ENCODE assay signal across 32 cellular contexts in genomic region chr2:99169534-99169933, GRCh38. TPM values are rescaled to one million over a fixed set of nuclear protein-coding genes. Genes with fewer than 3 reads are reported as not detected.
DNase-seq lines count a peak whose midpoint lies in the region; ATAC-seq, FAIRE-seq and TF ChIP-seq lines count a peak whose summit lies in the region.
"Had no signal": no experiment of that assay in that cellular context is flagged by ENCODE, and none has a peak within 500 bp of the region (broad histone marks: within the 10 kb centered on the region; RNA-seq: fewer than 3 reads in every experiment).

No MANE protein-coding gene starts in this region.

- no peaks in the 10 kb centered on the region; the same call in 1 of the 2 replicates for H4K20me1 ChIP-seq in KMS-11 (ENCODE audit: insufficient read depth)
- no peaks in the 10 kb centered on the region for H4K20me1 ChIP-seq in GM12878 (ENCODE audit: control insufficient read depth, insufficient read depth)

- RAD21 ChIA-PET in GM12878 (lab: Charles Lee; ENCODE audit: unreplicated experiment): no interaction called here

- H3K36me3 Mint-ChIP-seq in activated naive CD4-positive, alpha-beta T cell treated with anti-CD3 and anti-CD28 coated beads, Interleukin-2, amount 50 U/mL, for 24 hours: peaks cover 15% of the 10 kb centered on the region
- peaks cover 48% of the 10 kb centered on the region for H3K36me3 Mint-ChIP-seq in activated naive CD4-positive, alpha-beta T cell treated with anti-CD3 and anti-CD28 coated beads, Interleukin-2, amount 10 ng/mL, durations not matched to agents 7 days and 5 days

- H3K9me3 ChIP-seq in GM12878 (replicated peaks; ENCODE audit: control insufficient read depth, insufficient read depth, low read length): no peaks in the 10 kb centered on the region
- H3K9me3 ChIP-seq: BE2C, breast epithelium, gastroesophageal sphincter, right lobe of liver, spleen, transverse colon had no signal

- SMC1A ChIA-PET in GM12878 (lab: Charles Lee; ENCODE audit: uncharacterized antibody, unreplicated experiment): interaction anchor here (0.9 to 2.5 kb wide), 6 partner anchors 8 to 328 kb away, joined by 3 to 16 read pairs (median 3); partner anchors contain the start of genes LIPT1 and TSGA10

- H3K4me2 ChIP-seq in KMS-11 (peak overlapping the region; percentile 48; the same call in 1 of the 2 replicates), GM12878 (ENCODE audit: control insufficient read depth, insufficient read depth) (no peak overlapping the region)

- H3K27ac ChIP-seq in KMS-11 (no peak overlapping the region), GM12878 (ENCODE audit: control insufficient read depth, insufficient read depth) (0 out of 2 replicates have a peak overlapping the region, but pooled peaks have one; percentile 18)
- H3K27ac ChIP-seq: breast epithelium, gastroesophageal sphincter, right lobe of liver, spleen, transverse colon had no signal

- H3K36me3 ChIP-seq in KMS-11 (ENCODE audit: insufficient read depth) (peaks cover 3% of the 10 kb centered on the region; the same call in 1 of the 2 replicates), GM12878 (ENCODE audit: control insufficient read depth in 2 of 2, insufficient read depth in 2 of 2, low read length in 1 of 2) (peaks cover 0 to 28% of the 10 kb centered on the region in 2 experiments; a peak in 2 of 4 replicates)
- H3K36me3 ChIP-seq: BE2C, breast epithelium had no signal

- TF ChIP-seq EP300 in GM12878 (IDR thresholded peaks at IDR 0.05; ENCODE audit: borderline replicate concordance in 1 of 2, control insufficient read depth in 1 of 2, low read depth in 2 of 2, low read length in 2 of 2): no peak

- ATAC-seq in GM12878: peak; percentile 88
- no peak for ATAC-seq in HG03097 (IDR thresholded peaks at IDR 0.05; ENCODE audit: low FRiP score, unreplicated experiment)
- ATAC-seq: activated T-cell treated with anti-CD3 and anti-CD28 coated beads, Interleukin-2, amount 50 U/mL, for 4 hours; gastroesophageal sphincter; Panc1; right lobe of liver had no signal

- no TSS peak for BruUV-seq in GM12878 (replicated peaks; lab: Mats Ljungman, UMichigan)

- H3K27ac Mint-ChIP-seq in activated naive CD4-positive, alpha-beta T cell treated with anti-CD3 and anti-CD28 coated beads, Interleukin-2, amount 50 U/mL, for 24 hours: peak overlapping the region; percentile 35
- H3K27ac Mint-ChIP-seq in activated naive CD4-positive, alpha-beta T cell treated with anti-CD3 and anti-CD28 coated beads, Interleukin-2, amount 10 ng/mL, durations not matched to agents 7 days and 5 days: no peak overlapping the region
- H3K27ac Mint-ChIP-seq: progenitor cell of endocrine pancreas had no signal

- POLR2A ChIA-PET in GM12878 (lab: Charles Lee): no interaction called here

- no peaks in the 10 kb centered on the region for H3K79me2 ChIP-seq in KMS-11 (ENCODE audit: insufficient read depth, low read depth)
- no peaks in the 10 kb centered on the region for H3K79me2 ChIP-seq in GM12878 (ENCODE audit: control insufficient read depth, insufficient read depth, low read length)

- H3K4me3 ChIP-seq in KMS-11 (IDR thresholded peaks at IDR 0.05; ENCODE audit: insufficient read depth, low read depth, low read length) (no peak overlapping the region), GM12878 (no peak overlapping the region)
- H3K4me3 ChIP-seq: breast epithelium, gastroesophageal sphincter, right lobe of liver, spleen, transverse colon had no signal

- no peak overlapping the region for H3K4me3 Mint-ChIP-seq in activated naive CD4-positive, alpha-beta T cell treated with anti-CD3 and anti-CD28 coated beads, Interleukin-2, amount 50 U/mL, for 24 hours
- H3K4me3 Mint-ChIP-seq in activated naive CD4-positive, alpha-beta T cell treated with anti-CD3 and anti-CD28 coated beads, Interleukin-2, amount 10 ng/mL, durations not matched to agents 7 days and 5 days: no peak overlapping the region
- H3K4me3 Mint-ChIP-seq: activated T-cell treated with anti-CD3 and anti-CD28 coated beads, Interleukin-2, amount 50 U/mL, for 4 hours had no signal

- WGBS in GM12878 (ENCODE audit: insufficient coverage, insufficient replicate concordance, low lambda C conversion rate, missing lambda C conversion rate): 0% methylated on average over 1 of the region's 1 CpG

- CTCF ChIA-PET in activated naive CD4-positive, alpha-beta T cell treated with anti-CD3 and anti-CD28 coated beads, Interleukin-2, amount 10 ng/mL, durations not matched to agents 7 days and 5 days (lab: Charles Lee): no interaction called here
- CTCF ChIA-PET in GM12878 (lab: Yijun Ruan, JAX): interaction anchor here (1.1 to 2.1 kb wide), 3 partner anchors 8 to 520 kb away, joined by 4 to 8 read pairs (median 6); partner anchors contain the start of genes MITD1 and MRPL30

- TF ChIP-seq POLR2A in GM12878 (IDR thresholded peaks at IDR 0.05; ENCODE audit: low read depth, low read length) (no peak), H54 (IDR thresholded peaks at IDR 0.05; ENCODE audit: low read depth, low read length) (no peak)

- H3K27me3 Mint-ChIP-seq in activated naive CD4-positive, alpha-beta T cell treated with anti-CD3 and anti-CD28 coated beads, Interleukin-2, amount 50 U/mL, for 24 hours: no peaks in the 10 kb centered on the region
- H3K27me3 Mint-ChIP-seq in activated naive CD4-positive, alpha-beta T cell treated with anti-CD3 and anti-CD28 coated beads, Interleukin-2, amount 10 ng/mL, durations not matched to agents 7 days and 5 days: no peaks in the 10 kb centered on the region
- H3K27me3 Mint-ChIP-seq: progenitor cell of endocrine pancreas had no signal

- no peak for TF ChIP-seq CTCF in KMS-11 (conservative IDR thresholded peaks at IDR 0.05; ENCODE audit: low read depth, low read length)
- no peak for TF ChIP-seq CTCF in GM12878 (IDR thresholded peaks at IDR 0.05 in 2 of 3, conservative IDR thresholded peaks at IDR 0.05 in 1 of 3; ENCODE audit: control insufficient read depth in 2 of 3, extremely low read depth in 1 of 3, insufficient read depth in 1 of 3, low read depth in 3 of 3, low read length in 3 of 3)

- FAIRE-seq in GM12878 (lab: Jason Lieb, UNC) (no peak), H54 (lab: Jason Lieb, UNC) (no peak)
- FAIRE-seq: endothelial cell of umbilical vein had no signal

- H3K4me1 ChIP-seq in KMS-11 (ENCODE audit: low read depth, poor library complexity, severe bottlenecking) (peaks cover 16% of the 10 kb centered on the region), GM12878 (ENCODE audit: control insufficient read depth, insufficient read depth, low read length) (no peaks in the 10 kb centered on the region)
- H3K4me1 ChIP-seq: BE2C, breast epithelium, gastroesophageal sphincter, right lobe of liver, transverse colon had no signal

- intact Hi-C loops in GM12878 (cut with micrococcal nuclease; ENCODE audit: unreplicated experiment): no loop called here

- TF ChIP-seq RAD21 in GM12878 (IDR thresholded peaks at IDR 0.05; ENCODE audit: insufficient read depth, low read depth, low read length): no peak

- H3K9ac ChIP-seq in KMS-11 (no peak overlapping the region), GM12878 (ENCODE audit: control insufficient read depth, insufficient read depth, low read length) (no peak overlapping the region)

- H3K27me3 ChIP-seq in KMS-11 (ENCODE audit: insufficient read depth, low read depth) (no peaks in the 10 kb centered on the region), GM12878 (replicated peaks in 1 of 2; ENCODE audit: control insufficient read depth in 2 of 2, insufficient read depth in 2 of 2, low read length in 1 of 2) (no peaks in the 10 kb centered on the region)
- H3K27me3 ChIP-seq: BE2C, breast epithelium, gastroesophageal sphincter, right lobe of liver, spleen, transverse colon had no signal

- H3K4me1 Mint-ChIP-seq in activated naive CD4-positive, alpha-beta T cell treated with anti-CD3 and anti-CD28 coated beads, Interleukin-2, amount 50 U/mL, for 24 hours: peaks cover 36% of the 10 kb centered on the region
- H3K4me1 Mint-ChIP-seq in activated naive CD4-positive, alpha-beta T cell treated with anti-CD3 and anti-CD28 coated beads, Interleukin-2, amount 10 ng/mL, durations not matched to agents 7 days and 5 days: peaks cover 5% of the 10 kb centered on the region

- DNase-seq in activated naive CD4-positive, alpha-beta T cell treated with anti-CD3 and anti-CD28 coated beads, Interleukin-2, amount 10 ng/mL, durations not matched to agents 7 days and 5 days: no peak
- no peak for DNase-seq in GM12878 (ENCODE audit: low read depth, low spot score)
- no peak for DNase-seq in stimulated activated CD4-positive, alpha-beta T cell treated with anti-CD3 and anti-CD28 coated beads, Interleukin-1b, Interleukin-23, amount 100 ng/mL, for 48 hours
- no peak for DNase-seq in H54 (ENCODE audit: insufficient read length, low spot score)
- no peak for DNase-seq in NCI-H2227 treated with DMSO at 0.1 percent for 48 hours (lab: John Stamatoyannopoulos, UW)
- DNase-seq: ACHN; activated CD8-positive, alpha-beta memory T cell treated with anti-CD3 and anti-CD28 coated beads for 24 hours; activated naive CD4-positive, alpha-beta T cell treated with anti-CD3 and anti-CD28 coated beads, Interleukin-2, amount 50 U/mL, for 16 hours; activated T-cell treated with anti-CD3 and anti-CD28 coated beads, Interleukin-2, amount 50 U/mL, for 4 hours; anterior cingulate cortex; BE2C; COR-L47; DMS53; HCEC 1CT; Kasumi-1; NCI-H1436 treated with DMSO at 0.1 percent for 48 hours; NCI-H2081 treated with DMSO at 0.1 percent for 48 hours; NCI-H345; NCI-H748 treated with DMSO at 0.1 percent for 48 hours; right lobe of liver; SHP77; spleen; stimulated activated CD8-positive, alpha-beta memory T cell treated with anti-CD3 and anti-CD28 coated beads, Interleukin-4, amount 100 ng/mL, for 48 hours; transverse colon had no signal

- in situ Hi-C loops in GM12878 (cut with MboI): no loop called here

- no peak overlapping the region for H2AFZ ChIP-seq in KMS-11 (ENCODE audit: low read depth)
- H2AFZ ChIP-seq in GM12878 (ENCODE audit: control insufficient read depth, low read depth, low read length): no peak overlapping the region

- no peaks in the 10 kb centered on the region for H3K9me3 Mint-ChIP-seq in activated naive CD4-positive, alpha-beta T cell treated with anti-CD3 and anti-CD28 coated beads, Interleukin-2, amount 50 U/mL, for 24 hours
- H3K9me3 Mint-ChIP-seq in activated naive CD4-positive, alpha-beta T cell treated with anti-CD3 and anti-CD28 coated beads, Interleukin-2, amount 10 ng/mL, durations not matched to agents 7 days and 5 days: no peaks in the 10 kb centered on the region
- H3K9me3 Mint-ChIP-seq: activated T-cell treated with anti-CD3 and anti-CD28 coated beads, Interleukin-2, amount 50 U/mL, for 4 hours had no signal

RNA-seq across cellular contexts. Expression of gene MITD1, which starts 11.3 kb away (rescaled TPM):
- total RNA-seq in GM12878 (2013; cell fraction: nucleolus; rRNA removed): 74.4 and 79.1 TPM in 2 replicates
- total RNA-seq in GM12878 (2014; rRNA removed) (36.9 and 47.4 TPM in 2 replicates), GM12878 (2014; rRNA removed; fragmentation: Illumina TruSeq; extraction: Trizol) (68.1 and 74.9 TPM in 2 replicates), GM12878 (2021) (33.0 and 35.6 TPM in 2 replicates)
- polyA plus RNA-seq in GM12878 (2011; ENCODE audit: low read depth): 31.4 TPM
- polyA plus RNA-seq in GM12878 (2011; rRNA removed) (52.6 and 89.2 TPM in 2 replicates), GM12878 (2014; fragmentation: Illumina TruSeq; extraction: Trizol) (74.3 and 90.7 TPM in 2 replicates), GM12878 (2014; fragmentation: Nextera tagmentation; extraction: Ambion mirVana) (100 to 1,000 TPM; 106 to 116 TPM), GM12878 (2014; rRNA removed) (46.6 and 61.9 TPM in 2 replicates), GM12878 (2016; fragmentation: Nextera tagmentation; extraction: Ambion mirVana) (10 to 100 TPM; 61.2 to 65.1 TPM)
- polyA plus RNA-seq in GM12878 (2011; cell fraction: cytosol; rRNA removed): 12.8 and 13.2 TPM in 2 replicates
- polyA plus RNA-seq in GM12878 (2011; cell fraction: nucleus; rRNA removed): 30.5 and 39.1 TPM in 2 replicates
- 41.6 and 53.3 TPM in 2 replicates for polyA plus RNA-seq in GM12878 (2012)
- 11.5 and 12.1 TPM in 2 replicates for polyA minus RNA-seq in GM12878 (2011; rRNA and poly(A)+ RNA removed)
- polyA minus RNA-seq in GM12878 (2011; cell fraction: cytosol; rRNA and poly(A)+ RNA removed): 6.4 and 8.2 TPM in 2 replicates
- 10.5 and 16.6 TPM in 2 replicates for polyA minus RNA-seq in GM12878 (2011; cell fraction: nucleus; rRNA and poly(A)+ RNA removed)

RNA-seq across cellular contexts. Expression of gene MRPL30, which starts 11.4 kb away (rescaled TPM):
- 19.6 and 24.5 TPM in 2 replicates for total RNA-seq in GM12878 (2013; cell fraction: nucleolus; rRNA removed)
- total RNA-seq in GM12878 (2014; rRNA removed) (40.2 and 45.5 TPM in 2 replicates), GM12878 (2014; rRNA removed; fragmentation: Illumina TruSeq; extraction: Trizol) (51.3 TPM in 2 replicates), GM12878 (2021) (30.3 and 33.6 TPM in 2 replicates)
- 16.9 TPM for polyA plus RNA-seq in GM12878 (2011; ENCODE audit: low read depth)
- polyA plus RNA-seq in GM12878 (2011; rRNA removed) (39.8 and 64.5 TPM in 2 replicates), GM12878 (2014; fragmentation: Illumina TruSeq; extraction: Trizol) (63.3 and 94.8 TPM in 2 replicates), GM12878 (2014; fragmentation: Nextera tagmentation; extraction: Ambion mirVana) (10 to 100 TPM; 34.9 to 53.1 TPM), GM12878 (2014; rRNA removed) (32.2 and 39.9 TPM in 2 replicates), GM12878 (2016; fragmentation: Nextera tagmentation; extraction: Ambion mirVana) (10 to 100 TPM; 35.7 to 42.8 TPM)
- polyA plus RNA-seq in GM12878 (2011; cell fraction: cytosol; rRNA removed): 20.9 and 27.1 TPM in 2 replicates
- 11.8 and 12.7 TPM in 2 replicates for polyA plus RNA-seq in GM12878 (2011; cell fraction: nucleus; rRNA removed)
- 31.6 and 37.4 TPM in 2 replicates for polyA plus RNA-seq in GM12878 (2012)
- 16.0 and 25.0 TPM in 2 replicates for polyA minus RNA-seq in GM12878 (2011; rRNA and poly(A)+ RNA removed)
- polyA minus RNA-seq in GM12878 (2011; cell fraction: cytosol; rRNA and poly(A)+ RNA removed): 6.3 and 14.5 TPM in 2 replicates
- polyA minus RNA-seq in GM12878 (2011; cell fraction: nucleus; rRNA and poly(A)+ RNA removed): 4.1 and 6.6 TPM in 2 replicates

RNA-seq across cellular contexts. Expression of gene LIPT1, which starts 14.8 kb away (rescaled TPM):
- total RNA-seq in GM12878 (2013; cell fraction: nucleolus; rRNA removed): 19.0 and 22.4 TPM in 2 replicates
- total RNA-seq in GM12878 (2014; rRNA removed) (8.0 and 8.3 TPM in 2 replicates), GM12878 (2014; rRNA removed; fragmentation: Illumina TruSeq; extraction: Trizol) (10.4 and 10.9 TPM in 2 replicates), GM12878 (2021) (7.2 and 8.5 TPM in 2 replicates)
- polyA plus RNA-seq in GM12878 (2011; ENCODE audit: low read depth): 5.8 TPM
- polyA plus RNA-seq in GM12878 (2011; rRNA removed) (15.5 and 22.3 TPM in 2 replicates), GM12878 (2014; fragmentation: Illumina TruSeq; extraction: Trizol) (13.0 and 16.9 TPM in 2 replicates), GM12878 (2014; fragmentation: Nextera tagmentation; extraction: Ambion mirVana) (10 to 100 TPM; 14.4 to 15.3 TPM), GM12878 (2014; rRNA removed) (8.4 and 9.4 TPM in 2 replicates), GM12878 (2016; fragmentation: Nextera tagmentation; extraction: Ambion mirVana) (10 to 100 TPM; 10.8 TPM)
- polyA plus RNA-seq in GM12878 (2011; cell fraction: cytosol; rRNA removed): 8.4 and 8.8 TPM in 2 replicates
- polyA plus RNA-seq in GM12878 (2011; cell fraction: nucleus; rRNA removed): 12.3 and 13.5 TPM in 2 replicates
- 8.7 and 8.8 TPM in 2 replicates for polyA plus RNA-seq in GM12878 (2012)
- polyA minus RNA-seq in GM12878 (2011; rRNA and poly(A)+ RNA removed): 14.5 and 15.2 TPM in 2 replicates
- polyA minus RNA-seq in GM12878 (2011; cell fraction: cytosol; rRNA and poly(A)+ RNA removed): 5.9 and 9.6 TPM in 2 replicates
- 18.3 and 22.9 TPM in 2 replicates for polyA minus RNA-seq in GM12878 (2011; cell fraction: nucleus; rRNA and poly(A)+ RNA removed)

RNA-seq across cellular contexts. Expression of gene TSGA10, which starts 14.8 kb away (rescaled TPM):
- total RNA-seq in GM12878 (2013; cell fraction: nucleolus; rRNA removed): 19.5 and 24.1 TPM in 2 replicates
- total RNA-seq in GM12878 (2014; rRNA removed): 5.6 and 6.3 TPM in 2 replicates
- 13.4 and 14.5 TPM in 2 replicates for total RNA-seq in GM12878 (2014; rRNA removed; fragmentation: Illumina TruSeq; extraction: Trizol)
- 6.2 and 7.2 TPM in 2 replicates for total RNA-seq in GM12878 (2021)
- polyA plus RNA-seq in GM12878 (2011; ENCODE audit: low read depth): 4.5 TPM
- 4.6 and 5.3 TPM in 2 replicates for polyA plus RNA-seq in GM12878 (2011; rRNA removed)
- polyA plus RNA-seq in GM12878 (2011; cell fraction: cytosol; rRNA removed): 1.0 and 1.6 TPM in 2 replicates
- 2.4 and 2.9 TPM in 2 replicates for polyA plus RNA-seq in GM12878 (2011; cell fraction: nucleus; rRNA removed)
- polyA plus RNA-seq in GM12878 (2012): 4.9 and 11.2 TPM in 2 replicates
- polyA plus RNA-seq in GM12878 (2014; fragmentation: Illumina TruSeq; extraction: Trizol): 7.9 and 9.1 TPM in 2 replicates
- 10 to 100 TPM; 10.2 to 11.6 TPM for polyA plus RNA-seq in GM12878 (2014; fragmentation: Nextera tagmentation; extraction: Ambion mirVana)
- 5.3 TPM in 2 replicates for polyA plus RNA-seq in GM12878 (2014; rRNA removed)
- 10 to 100 TPM in 1 of 2 experiments, 1 to 10 TPM in 1; 8.1 to 13.5 TPM for polyA plus RNA-seq in GM12878 (2016; fragmentation: Nextera tagmentation; extraction: Ambion mirVana)
- 3.3 and 4.0 TPM in 2 replicates for polyA minus RNA-seq in GM12878 (2011; rRNA and poly(A)+ RNA removed)
- polyA minus RNA-seq in GM12878 (2011; cell fraction: cytosol; rRNA and poly(A)+ RNA removed): 1.9 and 2.2 TPM in 2 replicates
- 5.7 and 11.4 TPM in 2 replicates for polyA minus RNA-seq in GM12878 (2011; cell fraction: nucleus; rRNA and poly(A)+ RNA removed)

RNA-seq across cellular contexts. Expression of gene C2orf15, which starts 28.0 kb away (rescaled TPM):
- total RNA-seq in GM12878 (2013; cell fraction: nucleolus; rRNA removed): 0.96 and 1.6 TPM in 2 replicates
- total RNA-seq in GM12878 (2014; rRNA removed) (2.6 and 4.0 TPM in 2 replicates), GM12878 (2014; rRNA removed; fragmentation: Illumina TruSeq; extraction: Trizol) (2.8 and 3.4 TPM in 2 replicates), GM12878 (2021) (1.1 and 1.5 TPM in 2 replicates)
- 0.76 TPM for polyA plus RNA-seq in GM12878 (2011; ENCODE audit: low read depth)
- polyA plus RNA-seq in GM12878 (2011; rRNA removed) (2.1 and 3.6 TPM in 2 replicates), GM12878 (2014; fragmentation: Illumina TruSeq; extraction: Trizol) (2.1 and 3.1 TPM in 2 replicates), GM12878 (2014; fragmentation: Nextera tagmentation; extraction: Ambion mirVana) (1 to 10 TPM; 1.7 to 2.3 TPM), GM12878 (2014; rRNA removed) (1.4 and 1.6 TPM in 2 replicates), GM12878 (2016; fragmentation: Nextera tagmentation; extraction: Ambion mirVana) (1 to 10 TPM; 2.8 to 3.4 TPM)
- polyA plus RNA-seq in GM12878 (2011; cell fraction: cytosol; rRNA removed): 0.99 and 1.5 TPM in 2 replicates
- polyA plus RNA-seq in GM12878 (2011; cell fraction: nucleus; rRNA removed): 0.41 and 0.45 TPM in 2 replicates
- 2.0 and 2.3 TPM in 2 replicates for polyA plus RNA-seq in GM12878 (2012)
- polyA minus RNA-seq in GM12878 (2011; rRNA and poly(A)+ RNA removed): 1.1 and 1.2 TPM in 2 replicates
- 2.9 TPM in 1 of 2 replicates, not detected in the other for polyA minus RNA-seq in GM12878 (2011; cell fraction: cytosol; rRNA and poly(A)+ RNA removed)
- polyA minus RNA-seq in GM12878 (2011; cell fraction: nucleus; rRNA and poly(A)+ RNA removed): 0.48 and 1.3 TPM in 2 replicates
- total RNA-seq: endothelial cell of umbilical vein had no signal
- polyA plus RNA-seq: endothelial cell of umbilical vein had no signal
